Comparison of ENCODE assay signal across 1 cellular context in genomic region chr16:324451-325334, GRCh38.
TF ChIP-seq lines count a peak whose summit lies in the region.

No MANE protein-coding gene starts in this region.

TF ChIP-seq in HEK293, 187 proteins besides CTCF, POLR2A, EP300 and RAD21 (continued from another document and continues in another):
- 0 out of 2 replicates have a peak, but pooled peaks have one; percentile 21 for TF ChIP-seq ZNF518A (tag by site-specific recombination; conservative IDR thresholded peaks at IDR 0.05; ENCODE audit: low read depth)
- TF ChIP-seq ZNF416 (tag by site-specific recombination; IDR thresholded peaks at IDR 0.05): no peak
- TF ChIP-seq ZNF140 (tag by site-specific recombination; IDR thresholded peaks at IDR 0.05): no peak
- peak; percentile 95 for TF ChIP-seq KLF7 (tag by site-specific recombination; IDR thresholded peaks at IDR 0.05; ENCODE audit: borderline replicate concordance)
- peak; percentile 100 for TF ChIP-seq KLF17 (tag by site-specific recombination; IDR thresholded peaks at IDR 0.05)
- TF ChIP-seq ZNF530 (tag by site-specific recombination; IDR thresholded peaks at IDR 0.05; ENCODE audit: low read depth): no peak
- 0 out of 2 replicates have a peak, but pooled peaks have one; percentile 5 for TF ChIP-seq ATF2 (tag by site-specific recombination; IDR thresholded peaks at IDR 0.05; ENCODE audit: low read depth)
- TF ChIP-seq PRDM6 (tag by site-specific recombination; IDR thresholded peaks at IDR 0.05): peak; percentile 88
- TF ChIP-seq ZNF335 (tag by site-specific recombination; conservative IDR thresholded peaks at IDR 0.05): peak; percentile 87
- peak; percentile 97 for TF ChIP-seq ZIC2 (tag by site-specific recombination; IDR thresholded peaks at IDR 0.05)
- TF ChIP-seq ZNF76 (tag by site-specific recombination; IDR thresholded peaks at IDR 0.05; ENCODE audit: borderline replicate concordance, low read depth): peak; percentile 42; the same call in 1 of the 2 replicates
- TF ChIP-seq ZNF549 (tag by site-specific recombination; IDR thresholded peaks at IDR 0.05): no peak
- peak; percentile 84; the same call in 1 of the 2 replicates for TF ChIP-seq PRDM4 (tag by site-specific recombination; IDR thresholded peaks at IDR 0.05)
- TF ChIP-seq MZF1 (tag by site-specific recombination; IDR thresholded peaks at IDR 0.05; ENCODE audit: borderline replicate concordance): no peak
- no peak for TF ChIP-seq YY2 (tag by site-specific recombination; IDR thresholded peaks at IDR 0.05)
- peak; percentile 81; the same call in 1 of the 2 replicates for TF ChIP-seq ZNF561 (tag by site-specific recombination; IDR thresholded peaks at IDR 0.05; ENCODE audit: borderline replicate concordance)
- peak; percentile 77 for TF ChIP-seq ZBTB26 (tag by site-specific recombination; optimal IDR thresholded peaks at IDR 0.05)
- no peak for TF ChIP-seq ELK4 (IDR thresholded peaks at IDR 0.05; ENCODE audit: borderline replicate concordance, low read depth, low read length)
- peak; percentile 94 for TF ChIP-seq INSM2 (tag by site-specific recombination; IDR thresholded peaks at IDR 0.05)
- 0 out of 2 replicates have a peak, but pooled peaks have one; percentile 62 for TF ChIP-seq ZNF610 (tag by site-specific recombination; IDR thresholded peaks at IDR 0.05; ENCODE audit: borderline replicate concordance)
- TF ChIP-seq SP2 (tag by site-specific recombination; IDR thresholded peaks at IDR 0.05): peak; percentile 91
- no peak for TF ChIP-seq ZNF544 (tag by site-specific recombination; IDR thresholded peaks at IDR 0.05)
- peak; percentile 90 for TF ChIP-seq EGR2 (tag by site-specific recombination; IDR thresholded peaks at IDR 0.05; ENCODE audit: low read depth)
- TF ChIP-seq ZNF23 (tag by site-specific recombination; IDR thresholded peaks at IDR 0.05; ENCODE audit: borderline replicate concordance): no peak
- no peak for TF ChIP-seq ZNF426 (tag by site-specific recombination; IDR thresholded peaks at IDR 0.05)
- TF ChIP-seq ZFP69B (tag by site-specific recombination; IDR thresholded peaks at IDR 0.05): no peak; the same call in none of the 2 replicates
- no peak for TF ChIP-seq ZSCAN18 (tag by site-specific recombination; IDR thresholded peaks at IDR 0.05)
- peak; percentile 74; the same call in 1 of the 2 replicates for TF ChIP-seq ZNF423 (tag by site-specific recombination; IDR thresholded peaks at IDR 0.05)
- TF ChIP-seq ZSCAN30 (tag by site-specific recombination; IDR thresholded peaks at IDR 0.05): peak; percentile 45; the same call in 1 of the 2 replicates
- peak; percentile 98 for TF ChIP-seq GLIS1 (tag by site-specific recombination; IDR thresholded peaks at IDR 0.05)
- TF ChIP-seq HOXC10 (CRISPR knock-in tag; IDR thresholded peaks at IDR 0.05): no peak
- no peak for TF ChIP-seq ZNF704 (tag by site-specific recombination; IDR thresholded peaks at IDR 0.05)
- TF ChIP-seq ZXDB (tag by site-specific recombination; IDR thresholded peaks at IDR 0.05): peak; percentile 82
- no peak for TF ChIP-seq ZNF214 (tag by site-specific recombination; IDR thresholded peaks at IDR 0.05; ENCODE audit: borderline replicate concordance)
- TF ChIP-seq ZFHX2 (tag by site-specific recombination; conservative IDR thresholded peaks at IDR 0.05): peak; percentile 85
- TF ChIP-seq ZNF132 (tag by site-specific recombination; IDR thresholded peaks at IDR 0.05; ENCODE audit: borderline replicate concordance): no peak
- TF ChIP-seq ZNF112 (tag by site-specific recombination; IDR thresholded peaks at IDR 0.05): no peak
- no peak for TF ChIP-seq TCF7L2 (IDR thresholded peaks at IDR 0.05; ENCODE audit: borderline replicate concordance, low read depth, low read length)
- peak; percentile 93 for TF ChIP-seq ZNF639 (tag by site-specific recombination; IDR thresholded peaks at IDR 0.05)
